In the genomic region with DNA sequence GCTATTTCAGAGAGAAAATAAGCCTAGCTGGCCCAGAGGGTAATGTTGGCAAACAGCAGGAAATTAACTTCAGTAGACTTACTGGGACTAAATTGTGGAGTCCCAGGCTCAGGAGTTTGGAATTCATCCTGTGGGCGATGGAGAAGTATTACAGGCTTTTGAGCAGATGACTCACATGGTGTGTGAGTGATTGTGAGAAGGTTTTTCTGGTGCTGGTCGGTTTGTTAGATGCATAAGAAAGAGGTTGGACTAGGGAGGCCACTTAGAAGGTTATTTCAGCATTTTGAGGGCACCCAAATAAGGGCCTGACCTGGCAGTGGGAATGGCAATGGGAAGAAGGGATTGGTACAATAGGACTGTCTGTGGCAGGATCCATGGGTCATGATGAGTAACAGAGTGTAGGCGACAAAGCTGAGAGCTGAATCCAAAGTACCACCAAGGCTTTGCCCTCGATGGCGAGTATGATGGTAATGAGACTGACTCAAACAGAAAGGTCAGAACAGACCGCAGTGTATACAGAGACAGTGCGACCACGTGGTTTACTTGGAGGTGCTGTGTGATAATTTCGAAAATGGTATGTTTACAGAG, we compare ENCODE assay signal across 12 cellular contexts.
DNase-seq lines count a peak whose midpoint lies in the region; ATAC-seq and TF ChIP-seq lines count a peak whose summit lies in the region.
"Had no signal": no experiment of that assay in that cellular context is flagged by ENCODE, and none has a peak within 500 bp of the region (broad histone marks: within the 10 kb centered on the region; RNA-seq: fewer than 3 reads in every experiment).

No MANE protein-coding gene starts in this region.

- BruUV-seq in IMR-90 (replicated peaks; lab: Mats Ljungman, UMichigan) = no TSS peak

- H4K91ac ChIP-seq in IMR-90 (ENCODE audit: insufficient read depth, low read depth, low read length) = peak overlapping the region; percentile 88

- H3K14ac ChIP-seq in IMR-90 (replicated peaks; ENCODE audit: low read depth, low read length) = peak overlapping the region; percentile 75

- no peaks in the 10 kb centered on the region for H3K79me1 ChIP-seq in IMR-90 (ENCODE audit: low read depth in 1 of 2, low read length in 2 of 2)

- peak overlapping the region; percentile 97 for H2BK120ac ChIP-seq in IMR-90 (ENCODE audit: low read depth, low read length)

- dilution Hi-C loops in IMR-90 (cut with HindIII; ENCODE audit: low sequenced_read_pairs, unreplicated experiment) = no loop called here

- peak overlapping the region; percentile 87; the same call in 2 of the 3 replicates for H2BK15ac ChIP-seq in IMR-90 (ENCODE audit: low read depth, low read length)

- peak overlapping the region; percentile 39 for H3K18ac ChIP-seq in IMR-90 (ENCODE audit: low read depth, low read length)

- POLR2A ChIA-PET in IMR-90 (lab: Charles Lee; ENCODE audit: unreplicated experiment) = interaction anchor here (0.6 kb wide), 1 partner anchor 69 kb away, joined by 3 read pairs; a partner anchor contains a TSS

- peak overlapping the region; percentile 56 for H2AFZ ChIP-seq in IMR-90 (replicated peaks; ENCODE audit: low read length, poor library complexity)

- in situ Hi-C loops in ACHN (cut with HindIII; ENCODE audit: low pct_ligation_motif_present, low pct_unique_long_range_greater_than_20kb, low sequenced_read_pairs) = no loop called here
- in situ Hi-C loops in IMR-90 (cut with MboI; ENCODE audit: low sequenced_read_pairs) = loop anchor here (10.0 kb wide), 1 partner anchor 919 kb away; no protein-coding TSS in a partner anchor

- TF ChIP-seq POLR2A in IMR-90 (IDR thresholded peaks at IDR 0.05; ENCODE audit: low read depth, low read length) (no peak; the same call in 1 of the 2 replicates), esophagus muscularis mucosa (IDR thresholded peaks at IDR 0.05; ENCODE audit: low read depth) (no peak)

- H3K23ac ChIP-seq in IMR-90 (ENCODE audit: low read depth, low read length) = peak overlapping the region; percentile 82

- no peaks in the 10 kb centered on the region for H3K9me3 ChIP-seq in IMR-90 (ENCODE audit: control insufficient read depth, insufficient read depth, low read length)
- no peaks in the 10 kb centered on the region for H3K9me3 ChIP-seq in esophagus muscularis mucosa
- H3K9me3 ChIP-seq: neutrophil had no signal

- peaks cover 4% of the 10 kb centered on the region; the same call in 1 of the 2 replicates for H4K20me1 ChIP-seq in IMR-90 (ENCODE audit: insufficient read depth, low read length)

- TF ChIP-seq CTCF in IMR-90 (conservative IDR thresholded peaks at IDR 0.05; ENCODE audit: low read depth, low read length) (peak; percentile 11; the same call in 1 of the 2 replicates), esophagus muscularis mucosa (IDR thresholded peaks at IDR 0.05) (no peak)

- peak overlapping the region; percentile 89 for H3K4ac ChIP-seq in IMR-90 (ENCODE audit: low read depth, low read length)

- H4K5ac ChIP-seq in IMR-90 (ENCODE audit: low read depth, low read length) = peak overlapping the region; percentile 5; the same call in 1 of the 2 replicates

- no peak overlapping the region for H3K4me3 ChIP-seq in IMR-90 (ENCODE audit: insufficient read depth, low read depth, low read length)
- no peak overlapping the region for H3K4me3 ChIP-seq in esophagus muscularis mucosa

- H2AK5ac ChIP-seq in IMR-90 (ENCODE audit: low read depth, low read length) = peak overlapping the region; percentile 96

- H3K27me3 ChIP-seq in IMR-90 (ENCODE audit: control insufficient read depth, insufficient read depth, low read length) (no peaks in the 10 kb centered on the region), esophagus muscularis mucosa (no peaks in the 10 kb centered on the region)
- H3K27me3 ChIP-seq: neutrophil had no signal

- H3K9ac ChIP-seq in IMR-90 (ENCODE audit: low read depth, low read length) = no peak overlapping the region; the same call in 1 of the 2 replicates

- peak overlapping the region; percentile 85 for H3K27ac ChIP-seq in IMR-90 (ENCODE audit: insufficient read depth, low read length)
- no peak overlapping the region for H3K27ac ChIP-seq in esophagus muscularis mucosa (replicated peaks in 1 of 4)
- H3K27ac ChIP-seq: neutrophil had no signal

- H3K36me3 ChIP-seq in IMR-90 (ENCODE audit: control insufficient read depth, insufficient read depth, low read length) (no peaks in the 10 kb centered on the region), esophagus muscularis mucosa (peaks cover 0 to 2% (median 0%) of the 10 kb centered on the region in 4 donors)
- H3K36me3 ChIP-seq: neutrophil had no signal

- H3K4me2 ChIP-seq in IMR-90 (ENCODE audit: low read depth, low read length) = peak overlapping the region; percentile 43

- TF ChIP-seq EP300 in esophagus muscularis mucosa (IDR thresholded peaks at IDR 0.05) = no peak

- peaks cover 10% of the 10 kb centered on the region for H3K9me1 ChIP-seq in IMR-90 (ENCODE audit: insufficient read depth, low read length)

- H2BK20ac ChIP-seq in IMR-90 (ENCODE audit: low read depth, low read length) = peak overlapping the region; percentile 96

- H3K56ac ChIP-seq in IMR-90 (ENCODE audit: extremely low read depth, insufficient read depth, low read length) = peak overlapping the region; percentile 72

- no peak overlapping the region for H2AK9ac ChIP-seq in IMR-90 (replicated peaks; ENCODE audit: low read depth, low read length, poor library complexity)

- peaks cover 12% of the 10 kb centered on the region for H3K4me1 ChIP-seq in IMR-90 (ENCODE audit: control insufficient read depth, insufficient read depth, low read length)
- H3K4me1 ChIP-seq in esophagus muscularis mucosa = peaks cover 0 to 16% (median 9%) of the 10 kb centered on the region in 4 donors

- CTCF ChIA-PET in IMR-90 (lab: Yijun Ruan, JAX) = no interaction called here

- H2BK5ac ChIP-seq in IMR-90 (ENCODE audit: low read depth, low read length, poor library complexity, severe bottlenecking) = peak overlapping the region; percentile 79

- peak overlapping the region; percentile 49 to 80 for H4K8ac ChIP-seq in IMR-90 (ENCODE audit: low read depth in 2 of 2, low read length in 2 of 2)

- peak; percentile 74 for DNase-seq in ACHN
- peak; percentile 97 for DNase-seq in IMR-90
- peak; percentile 10 for DNase-seq in esophagus muscularis mucosa (ENCODE audit: extremely low spot score)
- no peak for DNase-seq in Kasumi-1 (lab: John Stamatoyannopoulos, UW)
- no peak for DNase-seq in activated CD4-positive, alpha-beta T cell treated with anti-CD3 and anti-CD28 coated beads for 1 hour
- DNase-seq in OCI-M2 (lab: John Stamatoyannopoulos, UW; ENCODE audit: unreplicated experiment) = no peak
- no peak for DNase-seq in left ventricle myocardium superior
- DNase-seq: activated CD4-positive, alpha-beta T cell treated with anti-CD3 and anti-CD28 coated beads, Interleukin-2, amount 10 ng/mL, durations not matched to agents 7 days and 5 days; Calu3; NCI-H1417 treated with DMSO at 0.1 percent for 48 hours had no signal

- intact Hi-C loops in IMR-90 (cut with micrococcal nuclease) (loop anchor here (2.0 kb wide), 1 partner anchor 69 kb away; a partner anchor contains a TSS), esophagus muscularis mucosa (cut with DNase I) (no loop called here), left ventricle myocardium superior (cut with micrococcal nuclease) (no loop called here)

- TF ChIP-seq RAD21 in IMR-90 (IDR thresholded peaks at IDR 0.05; ENCODE audit: low read length) = no peak

- WGBS in IMR-90 (ENCODE audit: extremely low coverage in 2 of 2, insufficient read length in 1 of 2), 2 experiments = 20% methylated on average over 4 of the region's 9 CpGs; no CpG with 5 or more reads in 1 of the 2 experiments
- WGBS in esophagus muscularis mucosa = 78% methylated on average over 9 of the region's 9 CpGs

- ATAC-seq in GM19328 (IDR thresholded peaks at IDR 0.05; ENCODE audit: unreplicated experiment) (peak; percentile 69), IMR-90 (ENCODE audit: low read depth) (peak; percentile 91), left ventricle myocardium superior (no peak)

TF ChIP-seq in IMR-90, 13 proteins besides CTCF, POLR2A, EP300 and RAD21:
- TF ChIP-seq CHD1 (IDR thresholded peaks at IDR 0.05; ENCODE audit: low read depth, low read length) = no peak
- no peak for TF ChIP-seq RFX5 (IDR thresholded peaks at IDR 0.05; ENCODE audit: low read depth, low read length)
- TF ChIP-seq FOS (IDR thresholded peaks at IDR 0.05; ENCODE audit: low read depth, low read length) = peak; percentile 79
- no peak for TF ChIP-seq NFE2L2 (IDR thresholded peaks at IDR 0.05; ENCODE audit: low read depth, low read length)
- no peak for TF ChIP-seq MXI1 (IDR thresholded peaks at IDR 0.05; ENCODE audit: borderline replicate concordance, low read depth, low read length)
- TF ChIP-seq RCOR1 (IDR thresholded peaks at IDR 0.05; ENCODE audit: insufficient replicate concordance, low read length) = no peak
- TF ChIP-seq, protein P1, sequence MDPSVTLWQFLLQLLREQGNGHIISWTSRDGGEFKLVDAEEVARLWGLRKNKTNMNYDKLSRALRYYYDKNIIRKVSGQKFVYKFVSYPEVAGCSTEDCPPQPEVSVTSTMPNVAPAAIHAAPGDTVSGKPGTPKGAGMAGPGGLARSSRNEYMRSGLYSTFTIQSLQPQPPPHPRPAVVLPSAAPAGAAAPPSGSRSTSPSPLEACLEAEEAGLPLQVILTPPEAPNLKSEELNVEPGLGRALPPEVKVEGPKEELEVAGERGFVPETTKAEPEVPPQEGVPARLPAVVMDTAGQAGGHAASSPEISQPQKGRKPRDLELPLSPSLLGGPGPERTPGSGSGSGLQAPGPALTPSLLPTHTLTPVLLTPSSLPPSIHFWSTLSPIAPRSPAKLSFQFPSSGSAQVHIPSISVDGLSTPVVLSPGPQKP (IDR thresholded peaks at IDR 0.05; ENCODE audit: borderline replicate concordance, low read depth, low read length) = no peak
- TF ChIP-seq MAFK (IDR thresholded peaks at IDR 0.05; ENCODE audit: low read depth, low read length) = no peak
- peak; percentile 49 for TF ChIP-seq CEBPB (IDR thresholded peaks at IDR 0.05; ENCODE audit: low read depth, low read length)
- no peak for TF ChIP-seq BHLHE40 (IDR thresholded peaks at IDR 0.05; ENCODE audit: low read depth, low read length)
- TF ChIP-seq, protein P2, sequence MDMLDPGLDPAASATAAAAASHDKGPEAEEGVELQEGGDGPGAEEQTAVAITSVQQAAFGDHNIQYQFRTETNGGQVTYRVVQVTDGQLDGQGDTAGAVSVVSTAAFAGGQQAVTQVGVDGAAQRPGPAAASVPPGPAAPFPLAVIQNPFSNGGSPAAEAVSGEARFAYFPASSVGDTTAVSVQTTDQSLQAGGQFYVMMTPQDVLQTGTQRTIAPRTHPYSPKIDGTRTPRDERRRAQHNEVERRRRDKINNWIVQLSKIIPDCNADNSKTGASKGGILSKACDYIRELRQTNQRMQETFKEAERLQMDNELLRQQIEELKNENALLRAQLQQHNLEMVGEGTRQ (IDR thresholded peaks at IDR 0.05; ENCODE audit: low read depth, low read length) = peak; percentile 82
- TF ChIP-seq MAZ (IDR thresholded peaks at IDR 0.05; ENCODE audit: borderline replicate concordance, low read depth, low read length) = no peak
- TF ChIP-seq SMC3 (IDR thresholded peaks at IDR 0.05; ENCODE audit: low read depth, low read length) = no peak

Comparison
In these comparisons a context has a peak if more than half of its experiments do, and no peak if none do; other contexts are left out.
1. DNase-seq: peak in ACHN (single experiment), IMR-90 (single experiment) and esophagus muscularis mucosa (single experiment); none in Kasumi-1 (0 of 2), activated CD4-positive, alpha-beta T cell treated with anti-CD3 and anti-CD28 coated beads for 1 hour (single experiment), OCI-M2 (single experiment) and left ventricle myocardium superior (single experiment).